ENCODE assay signal across 20 cellular contexts in genomic region chr1:48177257-48177656, GRCh38. TPM values are rescaled to one million over a fixed set of nuclear protein-coding genes. Genes with fewer than 3 reads are reported as not detected.
"Had no signal": no experiment of that assay in that cellular context is flagged by ENCODE, and none has a peak within 500 bp of the region (broad histone marks: within the 10 kb centered on the region; RNA-seq: fewer than 3 reads in every experiment).

No MANE protein-coding gene starts in this region.

- DNase-seq: activated CD4-positive, alpha-beta T cell treated with anti-CD3 and anti-CD28 coated beads, Interleukin-2, amount 50 U/mL, for 1 hour; activated CD8-positive, alpha-beta memory T cell treated with anti-CD3 and anti-CD28 coated beads for 24 hours; activated naive CD4-positive, alpha-beta T cell treated with Interleukin-2 at 50 U/mL for 16 hours; activated naive CD8-positive, alpha-beta T cell treated with anti-CD3 and anti-CD28 coated beads, Interleukin-2, amount 50 U/mL, for 24 hours; dermis blood vessel endothelial cell; effector memory CD8-positive, alpha-beta T cell; hypothalamus; right cardiac atrium; T-helper 17 cell had no signal

- ATAC-seq: activated CD4-positive, CD25-positive, alpha-beta regulatory T cell treated with anti-CD3 and anti-CD28 coated beads, Interleukin-2, amount 50 U/mL, for 24 hours; effector memory CD8-positive, alpha-beta T cell; right cardiac atrium; T-helper 17 cell had no signal

- H3K27ac Mint-ChIP-seq: activated naive CD8-positive, alpha-beta T cell treated with anti-CD3 and anti-CD28 coated beads, Interleukin-2, amount 50 U/mL, for 24 hours; effector memory CD8-positive, alpha-beta T cell; nephron; stimulated activated naive CD8-positive, alpha-beta T cell treated with anti-CD3 and anti-CD28 coated beads, Interleukin-15, Interleukin-2, amounts not matched to agents 100 ng/mL and 50 ng/mL, for 24 hours; T-helper 17 cell; type B pancreatic cell had no signal

- H3K4me3 Mint-ChIP-seq: activated naive CD8-positive, alpha-beta T cell treated with anti-CD3 and anti-CD28 coated beads, Interleukin-2, amount 50 U/mL, for 24 hours; effector memory CD8-positive, alpha-beta T cell; nephron; stimulated activated naive CD8-positive, alpha-beta T cell treated with anti-CD3 and anti-CD28 coated beads, Interleukin-15, Interleukin-2, amounts not matched to agents 100 ng/mL and 50 ng/mL, for 24 hours; T-helper 17 cell; type B pancreatic cell had no signal

- H3K27ac ChIP-seq: prostate gland had no signal

- H3K4me3 ChIP-seq: prostate gland had no signal

- H3K4me1 Mint-ChIP-seq: activated naive CD8-positive, alpha-beta T cell treated with anti-CD3 and anti-CD28 coated beads, Interleukin-2, amount 50 U/mL, for 24 hours; nephron; T-helper 17 cell had no signal

- H3K9me3 Mint-ChIP-seq: activated naive CD8-positive, alpha-beta T cell treated with anti-CD3 and anti-CD28 coated beads, Interleukin-2, amount 50 U/mL, for 24 hours; effector memory CD8-positive, alpha-beta T cell had no signal

- H3K36me3 ChIP-seq: prostate gland had no signal

- H3K36me3 Mint-ChIP-seq: type B pancreatic cell had no signal

- H3K9me3 ChIP-seq: prostate gland had no signal

- H3K4me1 ChIP-seq: prostate gland had no signal

RNA-seq across cellular contexts. Expression of gene SLC5A9, which starts 45.3 kb away (rescaled TPM):
- total RNA-seq: astrocyte, bronchial epithelial cell, cerebellum, dermis blood vessel endothelial cell, glomerular endothelial cell, osteoblast, prostate gland, T-helper 17 cell, temporal lobe had no signal
